In genomic region chr19:40576585-40577451, GRCh38 we compare ENCODE assay signal across 1 cellular context.
TF ChIP-seq lines count a peak whose summit lies in the region.

Gene SHKBP1, plus strand, starts transcription at chr19:40576873. Its CDS starts 27 bp downstream, at chr19:40576900.

TF ChIP-seq in HEK293, 187 proteins besides CTCF, POLR2A, EP300 and RAD21 (continued from another document and continues in another):
- peak; percentile 100 for TF ChIP-seq ZNF692 (tag by site-specific recombination; IDR thresholded peaks at IDR 0.05)
- TF ChIP-seq ZNF37A (tag by site-specific recombination; IDR thresholded peaks at IDR 0.05) = no peak
- 0 out of 2 replicates have a peak, but pooled peaks have one; percentile 21 for TF ChIP-seq OVOL3 (tag by site-specific recombination; IDR thresholded peaks at IDR 0.05)
- TF ChIP-seq ZNF776 (tag by site-specific recombination; IDR thresholded peaks at IDR 0.05; ENCODE audit: borderline replicate concordance) = no peak
- no peak for TF ChIP-seq ZNF660 (tag by site-specific recombination; IDR thresholded peaks at IDR 0.05)
- TF ChIP-seq ZNF23 (tag by site-specific recombination; IDR thresholded peaks at IDR 0.05; ENCODE audit: borderline replicate concordance) = no peak
- TF ChIP-seq PBX3 (CRISPR knock-in tag; IDR thresholded peaks at IDR 0.05) = peak; percentile 98
- TF ChIP-seq ZBTB8A (tag by site-specific recombination; IDR thresholded peaks at IDR 0.05) = peak; percentile 53
- peak; percentile 99 for TF ChIP-seq PRDM10 (tag by site-specific recombination; IDR thresholded peaks at IDR 0.05)
- TF ChIP-seq ZNF629 (tag by site-specific recombination; IDR thresholded peaks at IDR 0.05) = peak; percentile 37; the same call in 1 of the 2 replicates
- TF ChIP-seq SP7 (tag by site-specific recombination; IDR thresholded peaks at IDR 0.05) = peak; percentile 79
- TF ChIP-seq ZNF404 (tag by site-specific recombination; IDR thresholded peaks at IDR 0.05) = no peak
- no peak for TF ChIP-seq ZNF521 (tag by site-specific recombination; IDR thresholded peaks at IDR 0.05)
- TF ChIP-seq, protein P1, sequence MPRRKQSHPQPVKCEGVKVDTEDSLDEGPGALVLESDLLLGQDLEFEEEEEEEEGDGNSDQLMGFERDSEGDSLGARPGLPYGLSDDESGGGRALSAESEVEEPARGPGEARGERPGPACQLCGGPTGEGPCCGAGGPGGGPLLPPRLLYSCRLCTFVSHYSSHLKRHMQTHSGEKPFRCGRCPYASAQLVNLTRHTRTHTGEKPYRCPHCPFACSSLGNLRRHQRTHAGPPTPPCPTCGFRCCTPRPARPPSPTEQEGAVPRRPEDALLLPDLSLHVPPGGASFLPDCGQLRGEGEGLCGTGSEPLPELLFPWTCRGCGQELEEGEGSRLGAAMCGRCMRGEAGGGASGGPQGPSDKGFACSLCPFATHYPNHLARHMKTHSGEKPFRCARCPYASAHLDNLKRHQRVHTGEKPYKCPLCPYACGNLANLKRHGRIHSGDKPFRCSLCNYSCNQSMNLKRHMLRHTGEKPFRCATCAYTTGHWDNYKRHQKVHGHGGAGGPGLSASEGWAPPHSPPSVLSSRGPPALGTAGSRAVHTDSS (tag by site-specific recombination; IDR thresholded peaks at IDR 0.05) = peak; percentile 72; the same call in 1 of the 2 replicates
- TF ChIP-seq ZNF391 (tag by site-specific recombination; IDR thresholded peaks at IDR 0.05; ENCODE audit: borderline replicate concordance, low read depth) = 0 out of 2 replicates have a peak, but pooled peaks have one; percentile 79
- TF ChIP-seq ZEB2 (tag by site-specific recombination; IDR thresholded peaks at IDR 0.05) = peak; percentile 79
- peak; percentile 62 for TF ChIP-seq ZSCAN4 (tag by site-specific recombination; IDR thresholded peaks at IDR 0.05)
- peak; percentile 79 for TF ChIP-seq WT1 (tag by site-specific recombination; IDR thresholded peaks at IDR 0.05)
- TF ChIP-seq ZBTB7A (tag by site-specific recombination; IDR thresholded peaks at IDR 0.05; ENCODE audit: low read depth) = no peak; the same call in 1 of the 2 replicates
- TF ChIP-seq ZNF585B (tag by site-specific recombination; IDR thresholded peaks at IDR 0.05) = no peak
- 0 out of 2 replicates have a peak, but pooled peaks have one; percentile 9 for TF ChIP-seq HIC1 (tag by site-specific recombination; IDR thresholded peaks at IDR 0.05)
- TF ChIP-seq KLF7 (tag by site-specific recombination; IDR thresholded peaks at IDR 0.05; ENCODE audit: borderline replicate concordance) = peak; percentile 37; the same call in 1 of the 2 replicates
- TF ChIP-seq IKZF3 (tag by site-specific recombination; IDR thresholded peaks at IDR 0.05) = peak; percentile 99
- peak; percentile 25 for TF ChIP-seq ZNF24 (tag by site-specific recombination; IDR thresholded peaks at IDR 0.05)
- TF ChIP-seq ZNF561 (tag by site-specific recombination; IDR thresholded peaks at IDR 0.05; ENCODE audit: borderline replicate concordance) = peak; percentile 97
- TF ChIP-seq KLF10 (tag by site-specific recombination; IDR thresholded peaks at IDR 0.05) = peak; percentile 89
- TF ChIP-seq ZNF366 (tag by site-specific recombination; conservative IDR thresholded peaks at IDR 0.05) = peak; percentile 76
- peak; percentile 94 for TF ChIP-seq ZNF223 (tag by site-specific recombination; IDR thresholded peaks at IDR 0.05)
- 0 out of 2 replicates have a peak, but pooled peaks have one; percentile 44 for TF ChIP-seq ZNF449 (tag by site-specific recombination; IDR thresholded peaks at IDR 0.05)
- TF ChIP-seq, protein P2, sequence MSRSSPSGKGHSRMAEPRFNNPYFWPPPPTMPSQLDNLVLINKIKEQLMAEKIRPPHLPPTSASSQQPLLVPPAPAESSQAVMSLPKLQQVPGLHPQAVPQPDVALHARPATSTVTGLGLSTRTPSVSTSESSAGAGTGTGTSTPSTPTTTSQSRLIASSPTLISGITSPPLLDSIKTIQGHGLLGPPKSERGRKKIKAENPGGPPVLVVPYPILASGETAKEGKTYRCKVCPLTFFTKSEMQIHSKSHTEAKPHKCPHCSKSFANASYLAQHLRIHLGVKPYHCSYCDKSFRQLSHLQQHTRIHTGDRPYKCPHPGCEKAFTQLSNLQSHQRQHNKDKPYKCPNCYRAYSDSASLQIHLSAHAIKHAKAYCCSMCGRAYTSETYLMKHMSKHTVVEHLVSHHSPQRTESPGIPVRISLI (tag by site-specific recombination; IDR thresholded peaks at IDR 0.05) = peak; percentile 72; the same call in 1 of the 2 replicates
- 0 out of 2 replicates have a peak, but pooled peaks have one; percentile 59 for TF ChIP-seq ZFP37 (tag by site-specific recombination; IDR thresholded peaks at IDR 0.05)
- TF ChIP-seq ZNF704 (tag by site-specific recombination; IDR thresholded peaks at IDR 0.05) = no peak
- TF ChIP-seq PRDM1 (tag by site-specific recombination; IDR thresholded peaks at IDR 0.05) = peak; percentile 52; the same call in 1 of the 2 replicates
- peak; percentile 69; the same call in 1 of the 2 replicates for TF ChIP-seq ZNF610 (tag by site-specific recombination; IDR thresholded peaks at IDR 0.05; ENCODE audit: borderline replicate concordance)
- TF ChIP-seq ZBTB11 (tag by site-specific recombination; conservative IDR thresholded peaks at IDR 0.05; ENCODE audit: low read depth) = peak; percentile 72
- TF ChIP-seq ZXDB (tag by site-specific recombination; IDR thresholded peaks at IDR 0.05) = peak; percentile 92; the same call in 1 of the 2 replicates
- TF ChIP-seq ZNF830 (tag by site-specific recombination; IDR thresholded peaks at IDR 0.05; ENCODE audit: low read depth) = no peak
- peak; percentile 89 for TF ChIP-seq EGR2 (tag by site-specific recombination; IDR thresholded peaks at IDR 0.05; ENCODE audit: low read depth)
- TF ChIP-seq MYNN (tag by site-specific recombination; IDR thresholded peaks at IDR 0.05; ENCODE audit: borderline replicate concordance) = no peak
- TF ChIP-seq ZBTB17 (tag by site-specific recombination; IDR thresholded peaks at IDR 0.05) = peak; percentile 91
- no peak for TF ChIP-seq ZNF311 (tag by site-specific recombination; IDR thresholded peaks at IDR 0.05; ENCODE audit: borderline replicate concordance)
